18 cellular contexts compared by ENCODE assay signal in genomic region chr3:66073464-66074141, GRCh38. TPM values are rescaled to one million over a fixed set of nuclear protein-coding genes. Genes with fewer than 3 reads are reported as not detected.
DNase-seq lines count a peak whose midpoint lies in the region; ATAC-seq and TF ChIP-seq lines count a peak whose summit lies in the region.
"Had no signal": no experiment of that assay in that cellular context is flagged by ENCODE, and none has a peak within 500 bp of the region (broad histone marks: within the 10 kb centered on the region; RNA-seq: fewer than 3 reads in every experiment).

No MANE protein-coding gene starts in this region.

- H3F3A ChIP-seq in GM23338 (replicated peaks; ENCODE audit: low read depth), result no peaks in the 10 kb centered on the region

- H3K27me3 ChIP-seq in GM23338 (ENCODE audit: insufficient read depth), result no peaks in the 10 kb centered on the region
- H3K27me3 ChIP-seq: BLaER1 had no signal

- no peaks in the 10 kb centered on the region for H4K20me1 ChIP-seq in GM23338 (replicated peaks; ENCODE audit: insufficient read depth)
- H4K20me1 ChIP-seq: BLaER1 had no signal

- no peak for DNase-seq in GM23338 (ENCODE audit: low spot score)
- DNase-seq in SHP77 treated with DMSO at 0.1 percent for 48 hours (lab: John Stamatoyannopoulos, UW), result peak; percentile 43
- no peak for DNase-seq in left colon
- no peak for DNase-seq in progenitor cell of endocrine pancreas (ENCODE audit: low spot score, unreplicated experiment)
- DNase-seq in NCI-H2107 treated with DMSO at 0.1 percent for 48 hours (lab: John Stamatoyannopoulos, UW; ENCODE audit: unreplicated experiment), result no peak
- DNase-seq in dedifferentiated amniotic fluid mesenchymal stem cell (ENCODE audit: extremely low spot score), result no peak
- no peak for DNase-seq in GF-D8 (lab: John Stamatoyannopoulos, UW)
- no peak for DNase-seq in T-helper 2 cell treated with Interferon-gamma antibody and Interleukin-4, amounts not matched to agents 5 μg/mL and 100 μg/mL, for 36 hours (ENCODE audit: low spot score)
- DNase-seq: CD8-positive, alpha-beta T cell; NCI-H1105 treated with DMSO at 0.1 percent for 48 hours; NCI-H1694; NCI-H2107; NCI-H345; NCI-H524 treated with DMSO at 0.1 percent for 48 hours; NK-92 treated with Interleukin-12 subunit alpha and Interleukin-12 subunit beta, amount 100 ng/mL, for 24 hours; SIG-M5 had no signal

- no peaks in the 10 kb centered on the region for H3K27me3 Mint-ChIP-seq in GM23338 (ENCODE audit: insufficient read depth, low read depth, poor library complexity)
- no peaks in the 10 kb centered on the region for H3K27me3 Mint-ChIP-seq in progenitor cell of endocrine pancreas
- H3K27me3 Mint-ChIP-seq in T-helper 2 cell treated with Interferon-gamma antibody and Interleukin-4, amounts not matched to agents 5 μg/mL and 100 μg/mL, for 36 hours (ENCODE audit: low read depth), result no peaks in the 10 kb centered on the region

- H3K36me3 ChIP-seq in GM23338 (ENCODE audit: insufficient read depth), result no peaks in the 10 kb centered on the region
- H3K36me3 ChIP-seq: BLaER1 had no signal

- H3K4me3 Mint-ChIP-seq in GM23338 (no peak overlapping the region), progenitor cell of endocrine pancreas (ENCODE audit: low read depth) (peak overlapping the region; percentile 34)
- no peak overlapping the region for H3K4me3 Mint-ChIP-seq in T-helper 2 cell treated with Interferon-gamma antibody and Interleukin-4, amounts not matched to agents 5 μg/mL and 100 μg/mL, for 36 hours
- H3K4me3 Mint-ChIP-seq: CD8-positive, alpha-beta T cell had no signal

- H3K36me3 Mint-ChIP-seq in GM23338 (ENCODE audit: low read depth), result peaks cover 8% of the 10 kb centered on the region; the same call in 2 of the 3 replicates
- no peaks in the 10 kb centered on the region for H3K36me3 Mint-ChIP-seq in progenitor cell of endocrine pancreas (ENCODE audit: insufficient read depth)
- no peaks in the 10 kb centered on the region for H3K36me3 Mint-ChIP-seq in T-helper 2 cell treated with Interferon-gamma antibody and Interleukin-4, amounts not matched to agents 5 μg/mL and 100 μg/mL, for 36 hours (ENCODE audit: low read depth)
- H3K36me3 Mint-ChIP-seq: CD8-positive, alpha-beta T cell had no signal

- no peak for TF ChIP-seq CTCF in GM23338 (conservative IDR thresholded peaks at IDR 0.05; ENCODE audit: low read depth in 2 of 2)
- TF ChIP-seq CTCF in progenitor cell of endocrine pancreas (IDR thresholded peaks at IDR 0.05; ENCODE audit: unreplicated experiment), result no peak

- H3K27ac ChIP-seq in GM23338 (ENCODE audit: low read depth), result no peak overlapping the region
- H3K27ac ChIP-seq: BLaER1 had no signal

- H3K9me2 ChIP-seq in GM23338 (ENCODE audit: insufficient read depth), result peaks cover 3% of the 10 kb centered on the region; the same call in 1 of the 2 replicates

- H3K4me1 Mint-ChIP-seq in GM23338 (0 out of 3 replicates have a peak, but pooled peaks cover 4% of the 10 kb centered on the region), progenitor cell of endocrine pancreas (ENCODE audit: low read depth) (peaks cover 13% of the 10 kb centered on the region)
- no peaks in the 10 kb centered on the region for H3K4me1 Mint-ChIP-seq in T-helper 2 cell treated with Interferon-gamma antibody and Interleukin-4, amounts not matched to agents 5 μg/mL and 100 μg/mL, for 36 hours (ENCODE audit: low read depth)

- H3K4me3 ChIP-seq in GM23338, result no peak overlapping the region
- H3K4me3 ChIP-seq: BLaER1, K562 had no signal

- H3K9me3 Mint-ChIP-seq in GM23338 (peaks cover 10% of the 10 kb centered on the region; the same call in 2 of the 3 replicates), progenitor cell of endocrine pancreas (ENCODE audit: low read depth) (peaks cover 4% of the 10 kb centered on the region)
- peaks cover 7% of the 10 kb centered on the region for H3K9me3 Mint-ChIP-seq in T-helper 2 cell treated with Interferon-gamma antibody and Interleukin-4, amounts not matched to agents 5 μg/mL and 100 μg/mL, for 36 hours

- ATAC-seq in GM23338 (no peak), left colon (peak; percentile 62)
- ATAC-seq: CD8-positive, alpha-beta T cell; K562 had no signal

- H3K79me2 ChIP-seq in GM23338 (replicated peaks; ENCODE audit: insufficient read depth), result no peaks in the 10 kb centered on the region

- H3K4me1 ChIP-seq in GM23338 (ENCODE audit: insufficient read depth), result no peaks in the 10 kb centered on the region
- H3K4me1 ChIP-seq: BLaER1 had no signal

- H3K4me2 ChIP-seq in GM23338, result no peak overlapping the region
- H3K4me2 ChIP-seq: BLaER1 had no signal

- H3K27ac Mint-ChIP-seq in GM23338 (no peak overlapping the region), progenitor cell of endocrine pancreas (peak overlapping the region; percentile 88)
- no peak overlapping the region for H3K27ac Mint-ChIP-seq in T-helper 2 cell treated with Interferon-gamma antibody and Interleukin-4, amounts not matched to agents 5 μg/mL and 100 μg/mL, for 36 hours
- H3K27ac Mint-ChIP-seq: CD8-positive, alpha-beta T cell had no signal

- peak overlapping the region; percentile 39; the same call in 1 of the 2 replicates for H2AFZ ChIP-seq in GM23338

- intact Hi-C loops in left colon (cut with DNase I, micrococcal nuclease), result no loop called here

TF ChIP-seq in GM23338, 12 proteins besides CTCF, POLR2A, EP300 and RAD21:
- TF ChIP-seq ZNF462 (CRISPR knock-in tag; IDR thresholded peaks at IDR 0.05) (no peak), JUNB (IDR thresholded peaks at IDR 0.05; ENCODE audit: unreplicated experiment) (no peak), CREB1 (CRISPR knock-in tag; IDR thresholded peaks at IDR 0.05; ENCODE audit: low read depth) (no peak), STAT1 (IDR thresholded peaks at IDR 0.05; ENCODE audit: unreplicated experiment) (no peak), EZH2 (IDR thresholded peaks at IDR 0.05; ENCODE audit: low read depth, unreplicated experiment) (no peak), ZNF114 (CRISPR knock-in tag; IDR thresholded peaks at IDR 0.05) (no peak), EZH2phosphoT487 (IDR thresholded peaks at IDR 0.05; ENCODE audit: unreplicated experiment) (no peak)
TF ChIP-seq in GM23338: peak in this region for 0.

RNA-seq across cellular contexts. Expression of gene MAGI1, which starts 34.9 kb away (rescaled TPM):
- total RNA-seq in GM23338 (2014; rRNA removed; shearing (Covaris generic)), result 63.8 and 71.2 TPM in 2 replicates
- 23.8 and 27.4 TPM in 2 replicates for polyA plus RNA-seq in GM23338 (2016; fragmentation: Nextera tagmentation; extraction: Ambion mirVana)
- total RNA-seq in left colon (10 to 100 TPM; 45.9 to 49.2 TPM), progenitor cell of endocrine pancreas (142 and 150 TPM in 2 replicates)
- total RNA-seq: CD8-positive, alpha-beta T cell had no signal
